Comparison of ENCODE assay signal across 8 cellular contexts in genomic region chr1:174982971-174983689, GRCh38. TPM values are rescaled to one million over a fixed set of nuclear protein-coding genes. Genes with fewer than 3 reads are reported as not detected.
A peak's percentile ranks its signal among the peaks of the same experiment; 100 is the strongest.
DNase-seq lines count a peak whose midpoint lies in the region; ATAC-seq, FAIRE-seq and TF ChIP-seq lines count a peak whose summit lies in the region.

No MANE protein-coding gene starts in this region.

- no peak for FAIRE-seq in keratinocyte (lab: Jason Lieb, UNC)

- TF ChIP-seq POLR2A in uterus (IDR thresholded peaks at IDR 0.05), result no peak

- H3K27ac ChIP-seq in keratinocyte (ENCODE audit: control insufficient read depth, insufficient read depth, low read length), result no peak overlapping the region
- H3K27ac ChIP-seq in uterus, result no peak overlapping the region

- DNase-seq in ACHN (peak; percentile 66), DMS53 (lab: John Stamatoyannopoulos, UW) (peak; percentile 73), NCI-H1694 treated with DMSO at 0.1 percent for 48 hours (lab: John Stamatoyannopoulos, UW) (peak; percentile 31), adipocyte (ENCODE audit: low read depth) (peak; percentile 83), keratinocyte (ENCODE audit: low read depth, low spot score) (no peak), uterus (peak in 1 of 2 donors; percentile 28), omental fat pad (ENCODE audit: low spot score) (no peak), HK-2 (ENCODE audit: unreplicated experiment) (no peak)

- no peaks in the 10 kb centered on the region for H4K20me1 ChIP-seq in keratinocyte (ENCODE audit: control insufficient read depth, extremely low read depth, insufficient read depth, low read length)

- in situ Hi-C loops in ACHN (cut with HindIII; ENCODE audit: low pct_ligation_motif_present, low pct_unique_long_range_greater_than_20kb, low sequenced_read_pairs), result loop anchor here (10.0 kb wide), 1 partner anchor 208 kb away; no protein-coding TSS in a partner anchor

- no peaks in the 10 kb centered on the region for H3K9me1 ChIP-seq in keratinocyte (ENCODE audit: control insufficient read depth, extremely low read depth, insufficient read depth, low read length)

- dilution Hi-C loops in keratinocyte (cut with MboI; ENCODE audit: extremely low pct_ligation_motif_present, low sequenced_read_pairs), result no loop called here

- H3K9me3 ChIP-seq in adipocyte (ENCODE audit: control insufficient read depth, low read length), result no peaks in the 10 kb centered on the region
- H3K9me3 ChIP-seq in keratinocyte (ENCODE audit: control insufficient read depth, low read depth, low read length), result no peaks in the 10 kb centered on the region
- H3K9me3 ChIP-seq in uterus, result no peaks in the 10 kb centered on the region

- H3K36me3 ChIP-seq in adipocyte (ENCODE audit: control insufficient read depth, insufficient read depth, low read length, severe bottlenecking) (no peaks in the 10 kb centered on the region), keratinocyte (ENCODE audit: control insufficient read depth in 2 of 2, extremely low read depth in 1 of 2, insufficient read depth in 2 of 2, low read length in 2 of 2) (peaks cover 0 to 3% of the 10 kb centered on the region in 2 experiments), uterus (no peaks in the 10 kb centered on the region)

- intact Hi-C loops in uterus (cut with DNase I; ENCODE audit: low total_unique reads), result loop anchor here (10.0 kb wide), 1 partner anchor 208 kb away; no protein-coding TSS in a partner anchor

- TF ChIP-seq CTCF in keratinocyte (optimal IDR thresholded peaks at IDR 0.05 in 1 of 3, IDR thresholded peaks at IDR 0.05 in 1 of 3, conservative IDR thresholded peaks at IDR 0.05 in 1 of 3; ENCODE audit: extremely low read depth in 1 of 3, insufficient read depth in 2 of 3, low read length in 3 of 3), result peak in 2 of 3 experiments; percentile 44 to 48
- peak; percentile 57 to 59 (median 58) for TF ChIP-seq CTCF in uterus (IDR thresholded peaks at IDR 0.05)
- peak in 1 of 3 donors; percentile 48 for TF ChIP-seq CTCF in omental fat pad (IDR thresholded peaks at IDR 0.05)

- no peak for ATAC-seq in omental fat pad (ENCODE audit: low FRiP score)

- H3K27me3 ChIP-seq in adipocyte (replicated peaks; ENCODE audit: control insufficient read depth, insufficient read depth, low read length) (no peaks in the 10 kb centered on the region), keratinocyte (ENCODE audit: control insufficient read depth, extremely low read depth, insufficient read depth, low read length) (no peaks in the 10 kb centered on the region), uterus (no peaks in the 10 kb centered on the region)

- H3K4me1 ChIP-seq in adipocyte (ENCODE audit: control insufficient read depth, insufficient read depth, low read length), result no peaks in the 10 kb centered on the region
- no peaks in the 10 kb centered on the region for H3K4me1 ChIP-seq in keratinocyte (ENCODE audit: control insufficient read depth, extremely low read depth, insufficient read depth, low read length)
- H3K4me1 ChIP-seq in uterus, result no peaks in the 10 kb centered on the region

- no peaks in the 10 kb centered on the region for H3K79me2 ChIP-seq in keratinocyte (ENCODE audit: control insufficient read depth, insufficient read depth, low read length)

- no peak overlapping the region for H3K9ac ChIP-seq in adipocyte (ENCODE audit: low read length)
- H3K9ac ChIP-seq in keratinocyte (ENCODE audit: control insufficient read depth, extremely low read depth, insufficient read depth, low read length), result no peak overlapping the region

- H2AFZ ChIP-seq in keratinocyte (ENCODE audit: control insufficient read depth, low read length), result no peak overlapping the region

- no peak overlapping the region for H3K4me2 ChIP-seq in keratinocyte (ENCODE audit: control insufficient read depth, extremely low read depth, insufficient read depth, low read depth, low read length)

- H3K4me3 ChIP-seq in adipocyte (ENCODE audit: low read length) (no peak overlapping the region), keratinocyte (ENCODE audit: control insufficient read depth in 2 of 3, extremely low read depth in 1 of 3, insufficient read depth in 2 of 3, low read depth in 1 of 3, low read length in 3 of 3) (no peak overlapping the region), uterus (no peak overlapping the region)

RNA-seq across cellular contexts. Expression of gene CACYBP, which starts 16.6 kb away (rescaled TPM):
- 18.3 to 67.8 TPM (median 59.3 TPM) in 3 replicates for polyA plus RNA-seq in keratinocyte
- 55.6 TPM for polyA plus RNA-seq in keratinocyte (2011; ENCODE audit: low read depth)
- polyA plus RNA-seq in keratinocyte (2011; cell fraction: cytosol; rRNA removed), result 35.6 and 38.3 TPM in 2 replicates
- 21.7 and 26.4 TPM in 2 replicates for polyA plus RNA-seq in keratinocyte (2011; cell fraction: nucleus; rRNA removed)
- polyA plus RNA-seq in keratinocyte (2012; ENCODE audit: low replicate concordance), result 48.4 and 104 TPM in 2 replicates
- 1.4 to 12.3 TPM (median 3.2 TPM) in 3 replicates for polyA minus RNA-seq in keratinocyte
- polyA minus RNA-seq in keratinocyte (2011; cell fraction: cytosol; rRNA and poly(A)+ RNA removed), result 12.3 TPM
- 2.6 and 13.3 TPM in 2 replicates for polyA minus RNA-seq in keratinocyte (2011; cell fraction: nucleus; rRNA and poly(A)+ RNA removed)
- 100 to 1,000 TPM in 1 of 4 donors, 10 to 100 TPM in 3; 65.9 to 104 (median 83.4) TPM for total RNA-seq in uterus
- total RNA-seq in omental fat pad, result 100 to 1,000 TPM in 2 of 4 donors, 10 to 100 TPM in 2; 53.2 to 149 (median 89.1) TPM

RNA-seq across cellular contexts. Expression of gene MRPS14, which starts 40.1 kb away (rescaled TPM):
- polyA plus RNA-seq in keratinocyte, result 19.2 to 35.2 TPM (median 25.4 TPM) in 3 replicates
- 11.9 TPM for polyA plus RNA-seq in keratinocyte (2011; ENCODE audit: low read depth)
- 19.6 and 26.5 TPM in 2 replicates for polyA plus RNA-seq in keratinocyte (2011; cell fraction: cytosol; rRNA removed)
- 18.2 and 21.3 TPM in 2 replicates for polyA plus RNA-seq in keratinocyte (2011; cell fraction: nucleus; rRNA removed)
- 22.6 and 23.2 TPM in 2 replicates for polyA plus RNA-seq in keratinocyte (2012; ENCODE audit: low replicate concordance)
- polyA minus RNA-seq in keratinocyte, result 3.5 to 12.2 TPM (median 9.6 TPM) in 3 replicates
- polyA minus RNA-seq in keratinocyte (2011; cell fraction: cytosol; rRNA and poly(A)+ RNA removed), result 4.6 TPM
- polyA minus RNA-seq in keratinocyte (2011; cell fraction: nucleus; rRNA and poly(A)+ RNA removed), result 3.2 and 5.4 TPM in 2 replicates
- total RNA-seq in uterus (10 to 100 TPM in 3 of 4 donors, 1 to 10 TPM in 1; 6.4 to 50.3 (median 35.3) TPM), omental fat pad (10 to 100 TPM; 14.9 to 37.0 (median 23.5) TPM)

Comparison
In these comparisons a context has a peak if more than half of its experiments do, and no peak if none do; other contexts are left out.
1. DNase-seq: peak in ACHN (single experiment), DMS53 (single experiment), NCI-H1694 treated with DMSO at 0.1 percent for 48 hours (single experiment) and adipocyte (single experiment); none in keratinocyte (single experiment), omental fat pad (single experiment) and HK-2 (single experiment).